In genomic region chr17:61018938-61019337, GRCh38 we compare ENCODE assay signal across 23 cellular contexts.
DNase-seq lines count a peak whose midpoint lies in the region; ATAC-seq and TF ChIP-seq lines count a peak whose summit lies in the region.
"Had no signal": no experiment of that assay in that cellular context is flagged by ENCODE, and none has a peak within 500 bp of the region (broad histone marks: within the 10 kb centered on the region; RNA-seq: fewer than 3 reads in every experiment).

No MANE protein-coding gene starts in this region.

- TF ChIP-seq POLR2A in Peyer's patch (IDR thresholded peaks at IDR 0.05) = no peak

- no peak overlapping the region for H3K14ac ChIP-seq in H9 (ENCODE audit: insufficient read depth, low read length)

- H4K91ac ChIP-seq in H9 (ENCODE audit: insufficient read length, low read depth, low read length) = no peak overlapping the region

- DNase-seq in H9 = peak; percentile 39
- peak; percentile 49 for DNase-seq in WTC11 (ENCODE audit: low spot score)
- DNase-seq in mesendoderm = peak; percentile 20
- no peak for DNase-seq in Peyer's patch
- DNase-seq in activated T-cell treated with anti-CD3 and anti-CD28 coated beads, Interleukin-2, amount 50 U/mL, for 4 hours = no peak
- DNase-seq in amygdala (lab: John Stamatoyannopoulos, UW) = no peak
- DNase-seq: Caco-2; CD8-positive, alpha-beta T cell; GOT3; Karpas-422; NCI-H1092; NCI-H1417 treated with DMSO at 0.1 percent for 48 hours; NCI-H1694 treated with DMSO at 0.1 percent for 48 hours; NCI-H2081; NCI-H345; NCI-H510A treated with DMSO at 0.1 percent for 48 hours; NCI-H774; SHP77 had no signal

- H4K20me1 ChIP-seq in H9 (ENCODE audit: control insufficient read depth, insufficient read depth, insufficient read length) = no peaks in the 10 kb centered on the region

- H3K27me3 Mint-ChIP-seq in H9 (ENCODE audit: low read depth) = no peaks in the 10 kb centered on the region
- no peaks in the 10 kb centered on the region for H3K27me3 Mint-ChIP-seq in WTC11 (ENCODE audit: low read depth)
- no peaks in the 10 kb centered on the region for H3K27me3 Mint-ChIP-seq in activated T-cell treated with anti-CD3 and anti-CD28 coated beads, Interleukin-2, amount 50 U/mL, for 4 hours (ENCODE audit: low read depth)
- H3K27me3 Mint-ChIP-seq: B cell had no signal

- H4K5ac ChIP-seq in H9 (ENCODE audit: insufficient read length, low read depth, low read length) (no peak overlapping the region), mesendoderm (ENCODE audit: low read length) (no peak overlapping the region)

- no peak for TF ChIP-seq CTCF in H9 (conservative IDR thresholded peaks at IDR 0.05)
- no peak for TF ChIP-seq CTCF in WTC11 (IDR thresholded peaks at IDR 0.05)
- TF ChIP-seq CTCF in Peyer's patch (IDR thresholded peaks at IDR 0.05) = no peak

- CTCF ChIA-PET in WTC11 (lab: Charles Lee) = no interaction called here

- no peak overlapping the region for H2AFZ ChIP-seq in H9 (ENCODE audit: low read length)

- no peak overlapping the region for H3K4ac ChIP-seq in H9 (ENCODE audit: low read depth, low read length)
- no peak overlapping the region for H3K4ac ChIP-seq in mesendoderm (ENCODE audit: low read depth, low read length)

- H3K4me1 Mint-ChIP-seq in H9 = no peaks in the 10 kb centered on the region
- peaks cover 4% of the 10 kb centered on the region; the same call in 1 of the 2 replicates for H3K4me1 Mint-ChIP-seq in WTC11
- H3K4me1 Mint-ChIP-seq in activated T-cell treated with anti-CD3 and anti-CD28 coated beads, Interleukin-2, amount 50 U/mL, for 4 hours (ENCODE audit: low read depth) = no peaks in the 10 kb centered on the region
- H3K4me1 Mint-ChIP-seq: B cell had no signal

- no peak overlapping the region for H3K27ac ChIP-seq in H9 (ENCODE audit: insufficient read length, low read depth, low read length)
- H3K27ac ChIP-seq in mesendoderm (ENCODE audit: low read depth, low read length) = no peak overlapping the region
- H3K27ac ChIP-seq in Peyer's patch = no peak overlapping the region
- H3K27ac ChIP-seq: C4-2B, RWPE1 had no signal

- no peak overlapping the region for H3K56ac ChIP-seq in H9 (ENCODE audit: insufficient read length, low read depth, low read length)
- no peak overlapping the region for H3K56ac ChIP-seq in mesendoderm (ENCODE audit: low read length)

- H3K27me3 ChIP-seq in H9 (ENCODE audit: insufficient read depth, low read length) (no peaks in the 10 kb centered on the region), mesendoderm (ENCODE audit: insufficient read depth, low read length, poor library complexity) (no peaks in the 10 kb centered on the region), Peyer's patch (no peaks in the 10 kb centered on the region)

- H3K36me3 Mint-ChIP-seq in H9 (ENCODE audit: insufficient read depth in 1 of 3, low read depth in 3 of 3) = no peaks in the 10 kb centered on the region
- no peaks in the 10 kb centered on the region for H3K36me3 Mint-ChIP-seq in WTC11
- peaks cover 7% of the 10 kb centered on the region for H3K36me3 Mint-ChIP-seq in activated T-cell treated with anti-CD3 and anti-CD28 coated beads, Interleukin-2, amount 50 U/mL, for 4 hours (ENCODE audit: insufficient read depth)

- H3K9ac ChIP-seq in H9 (ENCODE audit: extremely low read depth, insufficient read length, low read length) (no peak overlapping the region), mesendoderm (ENCODE audit: low read length) (no peak overlapping the region)

- no peaks in the 10 kb centered on the region for H3K9me3 ChIP-seq in H9 (ENCODE audit: control insufficient read depth, low read depth, low read length)
- no peaks in the 10 kb centered on the region for H3K9me3 ChIP-seq in Peyer's patch
- H3K9me3 ChIP-seq: Caco-2 had no signal

- H3K4me3 ChIP-seq in mesendoderm (ENCODE audit: low read length) (no peak overlapping the region), Peyer's patch (no peak overlapping the region)

- no peak overlapping the region for H2BK12ac ChIP-seq in H9 (ENCODE audit: insufficient read length, low read depth, low read length)

- H2BK120ac ChIP-seq in H9 (ENCODE audit: low read depth, low read length, poor library complexity, severe bottlenecking) (no peak overlapping the region), mesendoderm (ENCODE audit: low read depth, low read length) (no peak overlapping the region)

- H3K79me1 ChIP-seq in H9 (ENCODE audit: insufficient read depth, low read depth, low read length, poor library complexity, severe bottlenecking) (no peaks in the 10 kb centered on the region), mesendoderm (ENCODE audit: low read length) (no peaks in the 10 kb centered on the region)

- H3K18ac ChIP-seq in H9 (ENCODE audit: insufficient read length, low read depth, low read length) (no peak overlapping the region), mesendoderm (ENCODE audit: low read length) (no peak overlapping the region)

- H2BK5ac ChIP-seq in H9 (ENCODE audit: insufficient read length, low read length) = no peak overlapping the region
- H2BK5ac ChIP-seq in mesendoderm (ENCODE audit: low read length) = no peak overlapping the region

- H3K9me3 Mint-ChIP-seq in H9 (no peaks in the 10 kb centered on the region), WTC11 (no peaks in the 10 kb centered on the region)
- H3K9me3 Mint-ChIP-seq in activated T-cell treated with anti-CD3 and anti-CD28 coated beads, Interleukin-2, amount 50 U/mL, for 4 hours = no peaks in the 10 kb centered on the region
- H3K9me3 Mint-ChIP-seq: CD8-positive, alpha-beta T cell had no signal

- no peak overlapping the region for H3K4me2 ChIP-seq in H9 (ENCODE audit: insufficient read depth, insufficient read length, low read length)
- no peak overlapping the region for H3K4me2 ChIP-seq in mesendoderm (ENCODE audit: low read length)

- H2AK5ac ChIP-seq in H9 (ENCODE audit: insufficient read length, low read length) = no peak overlapping the region
- H2AK5ac ChIP-seq in mesendoderm (ENCODE audit: low read length) = no peak overlapping the region

- H2BK15ac ChIP-seq in H9 (ENCODE audit: low read depth, low read length) (no peak overlapping the region), mesendoderm (replicated peaks; ENCODE audit: low read depth) (no peak overlapping the region)

- no peaks in the 10 kb centered on the region for H3K4me1 ChIP-seq in H9 (ENCODE audit: insufficient read depth, low read length)
- H3K4me1 ChIP-seq in mesendoderm (ENCODE audit: control insufficient read depth, low read depth, low read length) = no peaks in the 10 kb centered on the region
- no peaks in the 10 kb centered on the region for H3K4me1 ChIP-seq in Peyer's patch
- H3K4me1 ChIP-seq: Caco-2 had no signal

- H2BK20ac ChIP-seq in H9 (ENCODE audit: low read depth, low read length, poor library complexity, severe bottlenecking) = no peak overlapping the region

- WGBS in H9 (ENCODE audit: extremely low coverage, insufficient read length, low lambda C conversion rate) = no CpG with 5 or more reads among the region's 5 CpGs
- no CpG with 5 or more reads among the region's 5 CpGs for WGBS in mesendoderm (ENCODE audit: extremely low coverage, insufficient coverage, low lambda C conversion rate)

- H3K27ac Mint-ChIP-seq in H9 (0 out of 7 replicates have a peak overlapping the region, but pooled peaks of 1 of the 3 experiments have one; percentile 6), WTC11 (no peak overlapping the region)
- H3K27ac Mint-ChIP-seq: B cell; CD8-positive, alpha-beta T cell had no signal

- H3K23me2 ChIP-seq in H9 (ENCODE audit: insufficient read length, low read depth, low read length, poor library complexity, severe bottlenecking) = no peaks in the 10 kb centered on the region

- H3K4me3 Mint-ChIP-seq in H9 (no peak overlapping the region), WTC11 (no peak overlapping the region)
- H3K4me3 Mint-ChIP-seq in activated T-cell treated with anti-CD3 and anti-CD28 coated beads, Interleukin-2, amount 50 U/mL, for 4 hours = no peak overlapping the region
- H3K4me3 Mint-ChIP-seq: B cell; CD8-positive, alpha-beta T cell had no signal

- peak; percentile 55; the same call in 1 of the 2 replicates for ATAC-seq in WTC11
- no peak for ATAC-seq in GM21825 (IDR thresholded peaks at IDR 0.05; ENCODE audit: unreplicated experiment)
- no peak for ATAC-seq in activated T-cell treated with anti-CD3 and anti-CD28 coated beads, Interleukin-2, amount 50 U/mL, for 4 hours
- ATAC-seq: CD8-positive, alpha-beta T cell; HepG2 had no signal

- H3K79me2 ChIP-seq in H9 (ENCODE audit: insufficient read depth, low read length) (no peaks in the 10 kb centered on the region), mesendoderm (ENCODE audit: control insufficient read depth, insufficient read depth, low read length) (no peaks in the 10 kb centered on the region)

- H4K8ac ChIP-seq in H9 (replicated peaks; ENCODE audit: insufficient read length, low read depth, low read length) (no peak overlapping the region), mesendoderm (ENCODE audit: low read depth, low read length) (no peak overlapping the region)

- H3K23ac ChIP-seq in H9 (ENCODE audit: insufficient read length, low read depth, low read length) (no peak overlapping the region), mesendoderm (ENCODE audit: low read length) (no peak overlapping the region)

- POLR2A ChIA-PET in WTC11 (lab: Charles Lee) = no interaction called here

- no peak overlapping the region for H3T11ph ChIP-seq in H9 (ENCODE audit: low read length)

- no peaks in the 10 kb centered on the region for H3K36me3 ChIP-seq in mesendoderm (ENCODE audit: control insufficient read depth, insufficient read depth, low read length)
- no peaks in the 10 kb centered on the region for H3K36me3 ChIP-seq in Peyer's patch

TF ChIP-seq in WTC11, 78 proteins besides CTCF, POLR2A, EP300 and RAD21 (continues in another document):
- TF ChIP-seq SP1 (CRISPR knock-in tag; conservative IDR thresholded peaks at IDR 0.05) = no peak
- TF ChIP-seq ESRRA (CRISPR knock-in tag; IDR thresholded peaks at IDR 0.05; ENCODE audit: borderline replicate concordance) = no peak

Comparison
In these comparisons a context has a peak if more than half of its experiments do, and no peak if none do; other contexts are left out.
1. DNase-seq: peak in H9 (single experiment), WTC11 (single experiment) and mesendoderm (single experiment); none in Peyer's patch (0 of 3), activated T-cell treated with anti-CD3 and anti-CD28 coated beads, Interleukin-2, amount 50 U/mL, for 4 hours (single experiment) and amygdala (0 of 56).